ENCODE assay signal across 20 cellular contexts in genomic region chrX:34437586-34437985, GRCh38.
"Had no signal": no experiment of that assay in that cellular context is flagged by ENCODE, and none has a peak within 500 bp of the region (broad histone marks: within the 10 kb centered on the region; RNA-seq: fewer than 3 reads in every experiment).

No MANE protein-coding gene starts in this region.

- H3K4me1 Mint-ChIP-seq: activated CD4-positive, alpha-beta T cell treated with anti-CD3 and anti-CD28 coated beads, Interleukin-2, amount 10 ng/mL, durations not matched to agents 24 days and 14 days; activated naive CD8-positive, alpha-beta T cell treated with anti-CD3 and anti-CD28 coated beads, Interleukin-2, amount 10 ng/mL, durations not matched to agents 7 days and 5 days; memory B cell; naive thymus-derived CD8-positive, alpha-beta T cell; stimulated activated naive B cell treated with anti-CD40 and anti-IgM and Interleukin-4, amounts not matched to agents 10 μg/mL and 1 μg/mL and 100 μg/mL, for 72 hours had no signal

- FAIRE-seq: kidney had no signal

- DNase-seq: activated CD4-positive, alpha-beta T cell treated with anti-CD3 and anti-CD28 coated beads, Interleukin-2, amount 10 ng/mL, durations not matched to agents 24 days and 14 days; activated CD4-positive, CD25-positive, alpha-beta regulatory T cell; activated CD8-positive, alpha-beta T cell treated with anti-CD3 and anti-CD28 coated beads, Interleukin-2, amount 10 ng/mL, durations not matched to agents 7 days and 5 days; activated naive CD4-positive, alpha-beta T cell treated with Interleukin-2 at 50 U/mL for 16 hours; activated naive CD8-positive, alpha-beta T cell treated with anti-CD3 and anti-CD28 coated beads, Interleukin-2, amount 10 ng/mL, durations not matched to agents 7 days and 5 days; activated T-cell treated with anti-CD3 and anti-CD28 coated beads, Interleukin-2, amount 50 U/mL, for 24 hours; amygdala; foreskin fibroblast; kidney; naive thymus-derived CD8-positive, alpha-beta T cell; occipital lobe; stimulated activated CD4-positive, alpha-beta T cell treated with anti-CD3 and anti-CD28 coated beads, Interleukin-4, amount 100 ng/mL, for 4 hours; stimulated activated naive B cell treated with anti-CD40 and anti-IgM and Interleukin-4, amounts not matched to agents 10 μg/mL and 1 μg/mL and 100 μg/mL, for 72 hours; T1000; thyroid gland had no signal

- H3K4me1 ChIP-seq: thyroid gland had no signal

- H3K27me3 Mint-ChIP-seq: activated CD4-positive, alpha-beta T cell treated with anti-CD3 and anti-CD28 coated beads, Interleukin-2, amount 10 ng/mL, durations not matched to agents 24 days and 14 days; activated naive CD8-positive, alpha-beta T cell treated with anti-CD3 and anti-CD28 coated beads, Interleukin-2, amount 10 ng/mL, durations not matched to agents 7 days and 5 days; memory B cell; naive thymus-derived CD8-positive, alpha-beta T cell; stimulated activated naive B cell treated with anti-CD40 and anti-IgM and Interleukin-4, amounts not matched to agents 10 μg/mL and 1 μg/mL and 100 μg/mL, for 72 hours had no signal

- H3K9me3 ChIP-seq: thyroid gland had no signal

- H3K36me3 Mint-ChIP-seq: activated naive CD8-positive, alpha-beta T cell treated with anti-CD3 and anti-CD28 coated beads, Interleukin-2, amount 10 ng/mL, durations not matched to agents 7 days and 5 days; memory B cell; stimulated activated naive B cell treated with anti-CD40 and anti-IgM and Interleukin-4, amounts not matched to agents 10 μg/mL and 1 μg/mL and 100 μg/mL, for 72 hours had no signal

- H3K4me3 Mint-ChIP-seq: activated CD4-positive, alpha-beta T cell treated with anti-CD3 and anti-CD28 coated beads, Interleukin-2, amount 10 ng/mL, durations not matched to agents 24 days and 14 days; activated CD8-positive, alpha-beta T cell treated with anti-CD3 and anti-CD28 coated beads, Interleukin-2, amount 10 ng/mL, durations not matched to agents 7 days and 5 days; activated naive CD8-positive, alpha-beta T cell treated with anti-CD3 and anti-CD28 coated beads, Interleukin-2, amount 10 ng/mL, durations not matched to agents 7 days and 5 days; activated T-cell treated with anti-CD3 and anti-CD28 coated beads, Interleukin-2, amount 50 U/mL, for 24 hours; memory B cell; naive thymus-derived CD8-positive, alpha-beta T cell; stimulated activated naive B cell treated with anti-CD40 and anti-IgM and Interleukin-4, amounts not matched to agents 10 μg/mL and 1 μg/mL and 100 μg/mL, for 72 hours had no signal

- ATAC-seq: activated CD8-positive, alpha-beta T cell treated with anti-CD3 and anti-CD28 coated beads, Interleukin-2, amount 10 ng/mL, durations not matched to agents 7 days and 5 days; naive thymus-derived CD8-positive, alpha-beta T cell; stimulated activated naive B cell treated with anti-CD40 and anti-IgM and Interleukin-4, amounts not matched to agents 10 μg/mL and 1 μg/mL and 100 μg/mL, for 72 hours had no signal

- H3K27ac Mint-ChIP-seq: activated CD4-positive, alpha-beta T cell treated with anti-CD3 and anti-CD28 coated beads, Interleukin-2, amount 10 ng/mL, durations not matched to agents 24 days and 14 days; activated CD8-positive, alpha-beta T cell treated with anti-CD3 and anti-CD28 coated beads, Interleukin-2, amount 10 ng/mL, durations not matched to agents 7 days and 5 days; activated naive CD8-positive, alpha-beta T cell treated with anti-CD3 and anti-CD28 coated beads, Interleukin-2, amount 10 ng/mL, durations not matched to agents 7 days and 5 days; activated T-cell treated with anti-CD3 and anti-CD28 coated beads, Interleukin-2, amount 50 U/mL, for 24 hours; activated T-helper 2 cell treated with anti-CD3 and anti-CD28 coated beads, Interferon-gamma antibody, Interleukin-2, Interleukin-4, amounts not matched to agents 10 μg/mL and 5 μg/mL and 100 μg/mL, durations not matched to agents 14 hours and 24 hours and 36 hours; memory B cell; naive thymus-derived CD8-positive, alpha-beta T cell; stimulated activated naive B cell treated with anti-CD40 and anti-IgM and Interleukin-4, amounts not matched to agents 10 μg/mL and 1 μg/mL and 100 μg/mL, for 72 hours had no signal

- H3K4me2 ChIP-seq: smooth muscle cell had no signal

- H3K27me3 ChIP-seq: cardiac muscle cell, thyroid gland had no signal

- H3K4me3 ChIP-seq: cardiac muscle cell, smooth muscle cell, thyroid gland had no signal

- H3K27ac ChIP-seq: cardiac muscle cell, epithelial cell of prostate, thyroid gland had no signal

- H3K9me3 Mint-ChIP-seq: activated CD4-positive, alpha-beta T cell treated with anti-CD3 and anti-CD28 coated beads, Interleukin-2, amount 10 ng/mL, durations not matched to agents 24 days and 14 days; activated T-cell treated with anti-CD3 and anti-CD28 coated beads, Interleukin-2, amount 50 U/mL, for 24 hours; memory B cell had no signal

- H3K36me3 ChIP-seq: cardiac muscle cell, thyroid gland had no signal
